Comparison of ENCODE assay signal across 17 cellular contexts in genomic region chr14:102238766-102239165, GRCh38.
"Had no signal": no experiment of that assay in that cellular context is flagged by ENCODE, and none has a peak within 500 bp of the region (broad histone marks: within the 10 kb centered on the region; RNA-seq: fewer than 3 reads in every experiment).

No MANE protein-coding gene starts in this region.

- H3K9me3 ChIP-seq: lower lobe of right lung, neutrophil, right atrium auricular region, thoracic aorta, tibial nerve, upper lobe of left lung had no signal

- H3K79me2 ChIP-seq: parathyroid adenoma had no signal

- H2AFZ ChIP-seq: parathyroid adenoma had no signal

- H3K9ac ChIP-seq: parathyroid adenoma had no signal

- H3K4me3 ChIP-seq: lower lobe of right lung, right atrium auricular region, skin epidermis, spleen, thoracic aorta, tibial nerve, upper lobe of left lung had no signal

- H3K36me3 ChIP-seq: lower lobe of right lung, neutrophil, right atrium auricular region, spleen, thoracic aorta, tibial nerve, upper lobe of left lung had no signal

- ATAC-seq: left ventricle myocardium superior; lower lobe of right lung; natural killer cell treated with Interleukin-12 subunit alpha and Interleukin-12 subunit beta and Interleukin-15 and Interleukin-18, amount 100 ng/mL, for 72 hours; sciatic nerve; stimulated activated memory B cell treated with anti-CD40 and anti-IgM and Interleukin-4, amounts not matched to agents 10 μg/mL and 1 μg/mL and 100 μg/mL, for 72 hours; stimulated activated naive CD8-positive, alpha-beta T cell treated with anti-CD3 and anti-CD28 coated beads, Interleukin-15, Interleukin-2, amounts not matched to agents 100 U/mL and 50 U/mL, for 24 hours had no signal

- H3K27me3 ChIP-seq: neutrophil, right atrium auricular region, spleen, tibial nerve, upper lobe of left lung had no signal

- DNase-seq: cortex of kidney; left ventricle myocardium superior; lower lobe of right lung; naive B cell; stimulated activated CD4-positive, alpha-beta T cell treated with anti-CD3 and anti-CD28 coated beads, Interleukin-4, amount 100 ng/mL, for 4 hours; stimulated activated naive CD8-positive, alpha-beta T cell treated with anti-CD3 and anti-CD28 coated beads, Interleukin-15, Interleukin-2, amounts not matched to agents 100 U/mL and 50 U/mL, for 24 hours; upper lobe of left lung had no signal

- H3K27ac ChIP-seq: lower lobe of right lung, neutrophil, parathyroid adenoma, right atrium auricular region, skin epidermis, spleen, thoracic aorta, tibial nerve, upper lobe of left lung had no signal
